Comparison of ENCODE assay signal across 24 cellular contexts in genomic region chr3:65448120-65448519, GRCh38.
DNase-seq lines count a peak whose midpoint lies in the region; ATAC-seq lines count a peak whose summit lies in the region.
"Had no signal": no experiment of that assay in that cellular context is flagged by ENCODE, and none has a peak within 500 bp of the region (broad histone marks: within the 10 kb centered on the region; RNA-seq: fewer than 3 reads in every experiment).

No MANE protein-coding gene starts in this region.

- no peak overlapping the region for H2BK5ac ChIP-seq in mesendoderm (ENCODE audit: low read length)

- DNase-seq in NCI-H1417 (lab: John Stamatoyannopoulos, UW) (peak in 2 of 3 experiments; percentile 44 to 85), NCI-H1417 treated with DMSO at 0.1 percent for 48 hours (lab: John Stamatoyannopoulos, UW) (no peak), NCI-H1105 (lab: John Stamatoyannopoulos, UW) (peak; percentile 17), NCI-H748 treated with DMSO at 0.1 percent for 48 hours (lab: John Stamatoyannopoulos, UW) (peak; percentile 37), mesendoderm (peak; percentile 10), caudate nucleus (lab: John Stamatoyannopoulos, UW) (no peak), SJCRH30 (no peak)
- DNase-seq: Calu3; CD8-positive, alpha-beta memory T cell; DMS153; H9; MM.1S; NCI-H1436 treated with DMSO at 0.1 percent for 48 hours; NCI-H2029; NCI-H446; NCI-H524 treated with DMSO at 0.1 percent for 48 hours; NK-92 treated with Interleukin-12 subunit alpha and Interleukin-12 subunit beta, amount 100 ng/mL, for 24 hours; SHP77 had no signal

- H3K27me3 ChIP-seq in mesendoderm (ENCODE audit: insufficient read depth, low read length, poor library complexity) (no peaks in the 10 kb centered on the region), SJCRH30 (no peaks in the 10 kb centered on the region)

- no peak overlapping the region for H4K8ac ChIP-seq in mesendoderm (ENCODE audit: low read depth, low read length)

- no peak overlapping the region for H3K18ac ChIP-seq in mesendoderm (ENCODE audit: low read length)

- no peak overlapping the region for H3K4me2 ChIP-seq in mesendoderm (ENCODE audit: low read length)
- H3K4me2 ChIP-seq: KMS-11 had no signal

- H3K9ac ChIP-seq in mesendoderm (ENCODE audit: low read length): no peak overlapping the region
- H3K9ac ChIP-seq: KMS-11 had no signal

- no peak for ATAC-seq in HG03097 (IDR thresholded peaks at IDR 0.05; ENCODE audit: low FRiP score, unreplicated experiment)
- ATAC-seq: Panc1 had no signal

- H3K4me1 ChIP-seq in mesendoderm (ENCODE audit: control insufficient read depth, low read depth, low read length) (peaks cover 2% of the 10 kb centered on the region), SJCRH30 (no peaks in the 10 kb centered on the region)

- H3K79me2 ChIP-seq in mesendoderm (ENCODE audit: control insufficient read depth, insufficient read depth, low read length): no peaks in the 10 kb centered on the region

- H3K79me1 ChIP-seq in mesendoderm (ENCODE audit: low read length): no peaks in the 10 kb centered on the region

- H4K5ac ChIP-seq in mesendoderm (ENCODE audit: low read length): no peak overlapping the region

- H3K36me3 ChIP-seq in mesendoderm (ENCODE audit: control insufficient read depth, insufficient read depth, low read length) (no peaks in the 10 kb centered on the region), SJCRH30 (no peaks in the 10 kb centered on the region)

- H3K56ac ChIP-seq in mesendoderm (ENCODE audit: low read length): no peak overlapping the region

- no peak overlapping the region for H2AK5ac ChIP-seq in mesendoderm (ENCODE audit: low read length)

- no peak overlapping the region for H3K27ac ChIP-seq in mesendoderm (ENCODE audit: low read depth, low read length)
- H3K27ac ChIP-seq in caudate nucleus (ENCODE audit: low read depth, low read length): no peak overlapping the region
- no peak overlapping the region for H3K27ac ChIP-seq in SJCRH30
- H3K27ac ChIP-seq: 22Rv1, C4-2B, KMS-11, RWPE1 had no signal

- H2BK120ac ChIP-seq in mesendoderm (ENCODE audit: low read depth, low read length): no peak overlapping the region

- H3K9me3 ChIP-seq in SJCRH30 (replicated peaks): no peaks in the 10 kb centered on the region

- H3K4me3 ChIP-seq in mesendoderm (ENCODE audit: low read length) (no peak overlapping the region), SJCRH30 (no peak overlapping the region)

- H3K4ac ChIP-seq in mesendoderm (ENCODE audit: low read depth, low read length): no peak overlapping the region

- no peak overlapping the region for H2BK15ac ChIP-seq in mesendoderm (replicated peaks; ENCODE audit: low read depth)

- no peak overlapping the region for H3K23ac ChIP-seq in mesendoderm (ENCODE audit: low read length)

- no CpG with 5 or more reads among the region's 3 CpGs for WGBS in mesendoderm (ENCODE audit: extremely low coverage, insufficient coverage, low lambda C conversion rate)

Comparison
In these comparisons a context has a peak if more than half of its experiments do, and no peak if none do; other contexts are left out.
1. DNase-seq: peak in NCI-H1417 (2 of 3), NCI-H1105 (single experiment), NCI-H748 treated with DMSO at 0.1 percent for 48 hours (single experiment) and mesendoderm (single experiment); none in NCI-H1417 treated with DMSO at 0.1 percent for 48 hours (single experiment), caudate nucleus (0 of 61) and SJCRH30 (0 of 2).